ENCODE assay signal across 35 cellular contexts in the genomic region with DNA sequence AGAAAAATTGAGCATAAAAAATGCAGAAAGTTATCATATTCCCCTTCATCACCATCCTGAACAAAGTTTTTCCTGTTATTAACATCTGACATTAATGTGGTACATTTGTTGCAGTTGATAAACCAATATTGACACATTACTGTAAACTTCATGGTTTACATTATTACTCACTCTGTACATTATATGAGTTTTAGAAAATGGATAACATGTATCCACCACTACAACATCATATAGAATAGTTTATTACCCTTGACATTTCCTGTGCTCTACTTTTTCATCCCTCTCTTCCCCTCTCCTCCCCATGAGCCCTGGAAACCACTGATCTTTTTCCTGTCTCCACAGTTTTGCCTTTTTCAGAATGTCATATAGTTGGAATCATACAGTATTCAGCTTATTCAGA.
"Had no signal": no experiment of that assay in that cellular context is flagged by ENCODE, and none has a peak within 500 bp of the region (broad histone marks: within the 10 kb centered on the region; RNA-seq: fewer than 3 reads in every experiment).

No MANE protein-coding gene starts in this region.

- DNase-seq: Karpas-422, Kasumi-1, MG63, MM.1S, MV-4-11, NCI-H1092, NCI-H1092 treated with DMSO at 0.1 percent for 48 hours, NCI-H1105, NCI-H1105 treated with DMSO at 0.1 percent for 48 hours, NCI-H1417, NCI-H1417 treated with DMSO at 0.1 percent for 48 hours, NCI-H1436, NCI-H1436 treated with DMSO at 0.1 percent for 48 hours, NCI-H146, NCI-H1694, NCI-H1694 treated with DMSO at 0.1 percent for 48 hours, NCI-H187, NCI-H187 treated with DMSO at 0.1 percent for 48 hours, NCI-H1930, NCI-H2029, NCI-H2029 treated with DMSO at 0.1 percent for 48 hours, NCI-H2081, NCI-H2081 treated with DMSO at 0.1 percent for 48 hours, NCI-H2107, NCI-H2171, NCI-H2171 treated with DMSO at 0.1 percent for 48 hours, NCI-H2227 treated with DMSO at 0.1 percent for 48 hours, NCI-H226, NCI-H345, NCI-H446, NCI-H446 treated with DMSO at 0.1 percent for 48 hours, NCI-H510A, NCI-H510A treated with DMSO at 0.1 percent for 48 hours, NCI-H524, NCI-H524 treated with DMSO at 0.1 percent for 48 hours had no signal

- H3K4me3 ChIP-seq: MG63 had no signal

- H3K27me3 ChIP-seq: MG63 had no signal

- H3K36me3 ChIP-seq: MG63 had no signal

- H3K9me3 ChIP-seq: MG63 had no signal
